1 cellular context compared by ENCODE assay signal in the genomic region with DNA sequence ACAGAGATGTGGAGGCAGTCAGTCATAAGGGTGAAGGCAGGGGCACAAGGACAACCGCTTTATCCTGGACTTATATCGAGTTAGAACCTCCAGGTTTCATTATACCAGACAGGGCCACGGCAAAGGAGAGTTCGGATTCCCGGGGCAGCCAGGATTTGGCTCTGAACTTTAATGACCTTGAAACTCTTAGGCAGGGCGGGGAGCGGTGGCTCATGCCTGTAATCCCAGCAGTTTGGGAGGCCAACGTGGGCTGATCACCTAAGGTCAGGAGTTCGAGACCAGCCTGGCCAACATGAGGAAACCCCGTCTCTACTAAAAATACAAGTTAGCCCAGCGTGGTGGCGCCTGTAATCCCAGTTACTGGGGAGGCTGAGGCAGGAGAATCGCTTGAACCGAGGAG.
TF ChIP-seq lines count a peak whose summit lies in the region.

No MANE protein-coding gene starts in this region.

TF ChIP-seq in GM23338, 12 proteins besides CTCF, POLR2A, EP300 and RAD21:
- TF ChIP-seq ETS1 (IDR thresholded peaks at IDR 0.05) (no peak), REST (IDR thresholded peaks at IDR 0.05; ENCODE audit: unreplicated experiment) (no peak), EZH2phosphoT487 (IDR thresholded peaks at IDR 0.05; ENCODE audit: unreplicated experiment) (no peak), CREB1 (CRISPR knock-in tag; IDR thresholded peaks at IDR 0.05; ENCODE audit: low read depth) (no peak), ZNF114 (CRISPR knock-in tag; IDR thresholded peaks at IDR 0.05) (no peak), NANOG (IDR thresholded peaks at IDR 0.05; ENCODE audit: borderline replicate concordance) (no peak), STAT1 (IDR thresholded peaks at IDR 0.05; ENCODE audit: unreplicated experiment) (no peak), ZNF331 (CRISPR knock-in tag; IDR thresholded peaks at IDR 0.05; ENCODE audit: low read depth) (no peak), JUNB (IDR thresholded peaks at IDR 0.05; ENCODE audit: unreplicated experiment) (no peak), EZH2 (IDR thresholded peaks at IDR 0.05; ENCODE audit: low read depth, unreplicated experiment) (no peak), POLR2AphosphoS5 (IDR thresholded peaks at IDR 0.05; ENCODE audit: low read depth) (no peak)
- TF ChIP-seq, protein P1, sequence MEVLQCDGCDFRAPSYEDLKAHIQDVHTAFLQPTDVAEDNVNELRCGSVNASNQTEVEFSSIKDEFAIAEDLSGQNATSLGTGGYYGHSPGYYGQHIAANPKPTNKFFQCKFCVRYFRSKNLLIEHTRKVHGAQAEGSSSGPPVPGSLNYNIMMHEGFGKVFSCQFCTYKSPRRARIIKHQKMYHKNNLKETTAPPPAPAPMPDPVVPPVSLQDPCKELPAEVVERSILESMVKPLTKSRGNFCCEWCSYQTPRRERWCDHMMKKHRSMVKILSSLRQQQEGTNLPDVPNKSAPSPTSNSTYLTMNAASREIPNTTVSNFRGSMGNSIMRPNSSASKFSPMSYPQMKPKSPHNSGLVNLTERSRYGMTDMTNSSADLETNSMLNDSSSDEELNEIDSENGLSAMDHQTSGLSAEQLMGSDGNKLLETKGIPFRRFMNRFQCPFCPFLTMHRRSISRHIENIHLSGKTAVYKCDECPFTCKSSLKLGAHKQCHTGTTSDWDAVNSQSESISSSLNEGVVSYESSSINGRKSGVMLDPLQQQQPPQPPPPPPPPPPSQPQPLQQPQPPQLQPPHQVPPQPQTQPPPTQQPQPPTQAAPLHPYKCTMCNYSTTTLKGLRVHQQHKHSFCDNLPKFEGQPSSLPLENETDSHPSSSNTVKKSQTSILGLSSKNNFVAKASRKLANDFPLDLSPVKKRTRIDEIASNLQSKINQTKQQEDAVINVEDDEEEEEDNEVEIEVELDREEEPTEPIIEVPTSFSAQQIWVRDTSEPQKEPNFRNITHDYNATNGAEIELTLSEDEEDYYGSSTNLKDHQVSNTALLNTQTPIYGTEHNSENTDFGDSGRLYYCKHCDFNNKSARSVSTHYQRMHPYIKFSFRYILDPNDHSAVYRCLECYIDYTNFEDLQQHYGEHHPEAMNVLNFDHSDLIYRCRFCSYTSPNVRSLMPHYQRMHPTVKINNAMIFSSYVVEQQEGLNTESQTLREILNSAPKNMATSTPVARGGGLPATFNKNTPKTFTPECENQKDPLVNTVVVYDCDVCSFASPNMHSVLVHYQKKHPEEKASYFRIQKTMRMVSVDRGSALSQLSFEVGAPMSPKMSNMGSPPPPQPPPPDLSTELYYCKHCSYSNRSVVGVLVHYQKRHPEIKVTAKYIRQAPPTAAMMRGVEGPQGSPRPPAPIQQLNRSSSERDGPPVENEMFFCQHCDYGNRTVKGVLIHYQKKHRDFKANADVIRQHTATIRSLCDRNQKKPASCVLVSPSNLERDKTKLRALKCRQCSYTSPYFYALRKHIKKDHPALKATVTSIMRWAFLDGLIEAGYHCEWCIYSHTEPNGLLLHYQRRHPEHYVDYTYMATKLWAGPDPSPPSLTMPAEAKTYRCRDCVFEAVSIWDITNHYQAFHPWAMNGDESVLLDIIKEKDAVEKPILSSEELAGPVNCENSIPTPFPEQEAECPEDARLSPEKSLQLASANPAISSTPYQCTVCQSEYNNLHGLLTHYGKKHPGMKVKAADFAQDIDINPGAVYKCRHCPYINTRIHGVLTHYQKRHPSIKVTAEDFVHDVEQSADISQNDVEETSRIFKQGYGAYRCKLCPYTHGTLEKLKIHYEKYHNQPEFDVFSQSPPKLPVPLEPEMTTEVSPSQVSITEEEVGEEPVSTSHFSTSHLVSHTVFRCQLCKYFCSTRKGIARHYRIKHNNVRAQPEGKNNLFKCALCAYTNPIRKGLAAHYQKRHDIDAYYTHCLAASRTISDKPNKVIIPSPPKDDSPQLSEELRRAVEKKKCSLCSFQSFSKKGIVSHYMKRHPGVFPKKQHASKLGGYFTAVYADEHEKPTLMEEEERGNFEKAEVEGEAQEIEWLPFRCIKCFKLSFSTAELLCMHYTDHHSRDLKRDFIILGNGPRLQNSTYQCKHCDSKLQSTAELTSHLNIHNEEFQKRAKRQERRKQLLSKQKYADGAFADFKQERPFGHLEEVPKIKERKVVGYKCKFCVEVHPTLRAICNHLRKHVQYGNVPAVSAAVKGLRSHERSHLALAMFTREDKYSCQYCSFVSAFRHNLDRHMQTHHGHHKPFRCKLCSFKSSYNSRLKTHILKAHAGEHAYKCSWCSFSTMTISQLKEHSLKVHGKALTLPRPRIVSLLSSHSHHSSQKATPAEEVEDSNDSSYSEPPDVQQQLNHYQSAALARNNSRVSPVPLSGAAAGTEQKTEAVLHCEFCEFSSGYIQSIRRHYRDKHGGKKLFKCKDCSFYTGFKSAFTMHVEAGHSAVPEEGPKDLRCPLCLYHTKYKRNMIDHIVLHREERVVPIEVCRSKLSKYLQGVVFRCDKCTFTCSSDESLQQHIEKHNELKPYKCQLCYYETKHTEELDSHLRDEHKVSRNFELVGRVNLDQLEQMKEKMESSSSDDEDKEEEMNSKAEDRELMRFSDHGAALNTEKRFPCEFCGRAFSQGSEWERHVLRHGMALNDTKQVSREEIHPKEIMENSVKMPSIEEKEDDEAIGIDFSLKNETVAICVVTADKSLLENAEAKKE (CRISPR knock-in tag; IDR thresholded peaks at IDR 0.05), result no peak
